ENCODE assay signal across 29 cellular contexts in the genomic region with DNA sequence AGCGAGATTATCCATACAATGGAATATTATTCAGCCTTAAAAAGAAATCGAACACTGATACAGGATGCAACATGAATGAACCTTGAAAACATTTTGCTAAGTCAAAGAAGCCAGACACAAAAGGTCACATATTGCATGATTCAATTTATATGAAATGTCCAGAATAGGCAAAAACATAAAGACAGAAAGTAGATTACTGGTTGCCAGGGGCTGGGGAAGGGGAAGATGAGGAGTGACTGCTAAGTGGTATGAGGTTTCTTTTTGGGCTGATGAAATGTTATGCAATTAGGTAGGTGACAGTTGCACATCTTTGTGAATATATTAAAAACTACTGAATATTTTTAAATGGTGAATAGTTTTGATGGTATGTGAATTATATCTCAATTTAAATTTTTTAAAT. TPM values are rescaled to one million over a fixed set of nuclear protein-coding genes. Genes with fewer than 3 reads are reported as not detected.
DNase-seq lines count a peak whose midpoint lies in the region; ATAC-seq, FAIRE-seq and TF ChIP-seq lines count a peak whose summit lies in the region.
"Had no signal": no experiment of that assay in that cellular context is flagged by ENCODE, and none has a peak within 500 bp of the region (broad histone marks: within the 10 kb centered on the region; RNA-seq: fewer than 3 reads in every experiment).

No MANE protein-coding gene starts in this region.

- H3K4me1 ChIP-seq in HCT116 (ENCODE audit: control insufficient read depth in 1 of 2, insufficient read depth in 2 of 2, low read length in 2 of 2), result no peaks in the 10 kb centered on the region; a peak in 1 of 4 replicates
- peaks cover 13% of the 10 kb centered on the region for H3K4me1 ChIP-seq in vagina

- H3K27me3 ChIP-seq in HCT116 (ENCODE audit: insufficient read depth, low read length) (no peaks in the 10 kb centered on the region), vagina (no peaks in the 10 kb centered on the region)
- H3K27me3 ChIP-seq: ascending aorta, MG63, SJSA1, suprapubic skin, upper lobe of right lung had no signal

- H3K9me3 ChIP-seq in HCT116 (ENCODE audit: control insufficient read depth in 1 of 2, insufficient read depth in 1 of 2, low read depth in 1 of 2, low read length in 2 of 2) (no peaks in the 10 kb centered on the region), vagina (no peaks in the 10 kb centered on the region)
- H3K9me3 ChIP-seq: ascending aorta, MG63, SJSA1, suprapubic skin, upper lobe of right lung had no signal

- intact Hi-C loops in HCT116 (cut with micrococcal nuclease) (no loop called here), vagina (cut with DNase I) (no loop called here)

- no peak overlapping the region for H3K4me3 ChIP-seq in HCT116 (replicated peaks in 1 of 2; ENCODE audit: low read depth in 1 of 2, low read length in 2 of 2)
- no peak overlapping the region for H3K4me3 ChIP-seq in fibroblast of the aortic adventitia (ENCODE audit: low read depth, low read length)
- H3K4me3 ChIP-seq in vagina, result no peak overlapping the region
- H3K4me3 ChIP-seq: ascending aorta, MG63, SJSA1, suprapubic skin, upper lobe of right lung had no signal

- no peak for TF ChIP-seq RAD21 in HCT116 (IDR thresholded peaks at IDR 0.05; ENCODE audit: low read depth)

- no peaks in the 10 kb centered on the region for H3K9me2 ChIP-seq in HCT116 (ENCODE audit: insufficient read depth)

- POLR2A ChIA-PET in HCT116 (lab: Charles Lee), result no interaction called here

- no peak overlapping the region for H2AFZ ChIP-seq in HCT116 (ENCODE audit: low read depth, low read length, poor library complexity, severe bottlenecking)

- no peak overlapping the region for H3K4me2 ChIP-seq in HCT116 (ENCODE audit: low read length)

- TF ChIP-seq POLR2A in HCT116 (IDR thresholded peaks at IDR 0.05; ENCODE audit: borderline replicate concordance, extremely low read depth, insufficient read depth, insufficient read length), result no peak
- TF ChIP-seq POLR2A in GM12891 (IDR thresholded peaks at IDR 0.05; ENCODE audit: low read depth, low read length), result no peak
- no peak for TF ChIP-seq POLR2A in vagina (IDR thresholded peaks at IDR 0.05)

- TF ChIP-seq CTCF in HCT116 (IDR thresholded peaks at IDR 0.05 in 2 of 3, conservative IDR thresholded peaks at IDR 0.05 in 1 of 3; ENCODE audit: borderline replicate concordance in 1 of 3, insufficient read depth in 1 of 3, low read depth in 2 of 3, low read length in 2 of 3), result no peak
- no peak for TF ChIP-seq CTCF in fibroblast of the aortic adventitia (IDR thresholded peaks at IDR 0.05; ENCODE audit: insufficient read depth, low read length)
- TF ChIP-seq CTCF in vagina (IDR thresholded peaks at IDR 0.05), result no peak

- no peak for FAIRE-seq in GM12891 (lab: Jason Lieb, UNC)
- FAIRE-seq: HTR-8/SVneo had no signal

- no peak overlapping the region for H3K27ac ChIP-seq in HCT116 (ENCODE audit: low read depth, low read length)
- H3K27ac ChIP-seq in vagina, result no peak overlapping the region
- H3K27ac ChIP-seq: 22Rv1, ascending aorta, SJSA1, suprapubic skin, upper lobe of right lung had no signal

- no peak for ATAC-seq in HCT116
- ATAC-seq: natural killer cell treated with Interleukin-12 subunit alpha and Interleukin-12 subunit beta and Interleukin-15 and Interleukin-18, amount 100 ng/mL, for 72 hours; stimulated activated memory B cell treated with anti-CD40 and anti-IgM and Interleukin-4, amounts not matched to agents 10 μg/mL and 1 μg/mL and 100 μg/mL, for 72 hours; T-cell; upper lobe of right lung had no signal

- CTCF ChIA-PET in HCT116 (lab: Charles Lee), result no interaction called here

- DNase-seq in SIG-M5 treated with dmso at 0.1 percent for 504 hours (lab: John Stamatoyannopoulos, UW; ENCODE audit: unreplicated experiment) (peak; percentile 23), SIG-M5 (lab: John Stamatoyannopoulos, UW) (no peak), HCT116 (ENCODE audit: low read depth, low spot score) (no peak), NOMO-1 treated with dmso at 0.1 percent for 144 hours (lab: John Stamatoyannopoulos, UW; ENCODE audit: unreplicated experiment) (peak; percentile 35), fibroblast of the aortic adventitia (ENCODE audit: low read depth) (peak; percentile 39), cortex of kidney (lab: John Stamatoyannopoulos, UW) (no peak), GM12891 (ENCODE audit: insufficient read length, low spot score) (no peak), vagina (ENCODE audit: extremely low spot score in 2 of 2) (no peak)
- DNase-seq: activated CD4-positive, alpha-beta T cell treated with anti-CD3 and anti-CD28 coated beads for 48 hours; activated effector memory CD4-positive, alpha-beta T cell treated with anti-CD3 and anti-CD28 coated beads, Interleukin-2, amount 50 U/mL, for 16 hours; CD4-positive, alpha-beta T cell; DND-41; effector CD8-positive, alpha-beta T cell; H7; KG1; mammary epithelial cell; MG63; NCI-H146; NCI-H226; NCI-H526 treated with DMSO at 0.1 percent for 48 hours; T-cell; upper lobe of right lung had no signal

- H3K9ac ChIP-seq in HCT116 (ENCODE audit: low read length), result no peak overlapping the region

- RAD21 ChIA-PET in HCT116 (lab: Charles Lee; ENCODE audit: low non-redundant PET in 1 of 2, low total read pairs in 2 of 2, uncharacterized antibody in 2 of 2, unreplicated experiment in 2 of 2), result no interaction called here

- no TSS peak for BruUV-seq in HCT116 (replicated peaks; lab: Mats Ljungman, UMichigan)

- no peaks in the 10 kb centered on the region for H4K20me1 ChIP-seq in HCT116 (ENCODE audit: insufficient read depth)

- peaks cover 22% of the 10 kb centered on the region for H3K79me2 ChIP-seq in HCT116 (ENCODE audit: insufficient read depth, low read length)

- H3K36me3 ChIP-seq in HCT116 (ENCODE audit: control insufficient read depth in 1 of 2, insufficient read depth in 2 of 2, low read length in 2 of 2) (no peaks in the 10 kb centered on the region), vagina (no peaks in the 10 kb centered on the region)
- H3K36me3 ChIP-seq: ascending aorta, MG63, suprapubic skin, upper lobe of right lung had no signal

TF ChIP-seq in HCT116, 20 proteins besides CTCF, POLR2A, EP300 and RAD21:
- TF ChIP-seq CEBPB (IDR thresholded peaks at IDR 0.05; ENCODE audit: low read depth), result peak; percentile 23; the same call in 1 of the 2 replicates
- TF ChIP-seq, protein P1, sequence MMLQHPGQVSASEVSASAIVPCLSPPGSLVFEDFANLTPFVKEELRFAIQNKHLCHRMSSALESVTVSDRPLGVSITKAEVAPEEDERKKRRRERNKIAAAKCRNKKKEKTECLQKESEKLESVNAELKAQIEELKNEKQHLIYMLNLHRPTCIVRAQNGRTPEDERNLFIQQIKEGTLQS (IDR thresholded peaks at IDR 0.05), result no peak
TF ChIP-seq in HCT116: peak in this region for 1.

TF ChIP-seq in GM12891, 5 proteins besides CTCF, POLR2A, EP300 and RAD21:
- TF ChIP-seq TAF1 (IDR thresholded peaks at IDR 0.05; ENCODE audit: low read depth, low read length), result no peak
- no peak for TF ChIP-seq POU2F2 (IDR thresholded peaks at IDR 0.05; ENCODE audit: low read depth, low read length)
- TF ChIP-seq PAX5 (IDR thresholded peaks at IDR 0.05; ENCODE audit: insufficient read depth, low read length, severe bottlenecking), result no peak
- TF ChIP-seq POLR2AphosphoS5 (IDR thresholded peaks at IDR 0.05; ENCODE audit: low read depth, low read length), result no peak
- no peak for TF ChIP-seq SPI1 (IDR thresholded peaks at IDR 0.05; ENCODE audit: low read depth, low read length)
TF ChIP-seq in GM12891: peak in this region for 0.

RNA-seq across cellular contexts. Expression of a gene that starts 38.3 kb away (rescaled TPM):
- total RNA-seq in HCT116 (2021; ENCODE audit: unreplicated experiment), result 27.0 TPM
- polyA plus RNA-seq in HCT116 (2012), result 13.0 and 18.6 TPM in 2 replicates
- total RNA-seq in fibroblast of the aortic adventitia (ENCODE audit: low replicate concordance), result 46.8 and 144 TPM in 2 replicates
- 15.5 TPM for polyA plus RNA-seq in GM12891 (2012; ENCODE audit: low read depth, missing spikeins)
- 74.2 TPM for total RNA-seq in vagina

Comparison
In these comparisons a context has a peak if more than half of its experiments do, and no peak if none do; other contexts are left out.
1. DNase-seq: peak in SIG-M5 treated with dmso at 0.1 percent for 504 hours (single experiment), NOMO-1 treated with dmso at 0.1 percent for 144 hours (single experiment) and fibroblast of the aortic adventitia (single experiment); none in SIG-M5 (single experiment), HCT116 (single experiment), cortex of kidney (single experiment), GM12891 (single experiment) and vagina (0 of 2).